ENCODE assay signal across 30 cellular contexts in the genomic region with DNA sequence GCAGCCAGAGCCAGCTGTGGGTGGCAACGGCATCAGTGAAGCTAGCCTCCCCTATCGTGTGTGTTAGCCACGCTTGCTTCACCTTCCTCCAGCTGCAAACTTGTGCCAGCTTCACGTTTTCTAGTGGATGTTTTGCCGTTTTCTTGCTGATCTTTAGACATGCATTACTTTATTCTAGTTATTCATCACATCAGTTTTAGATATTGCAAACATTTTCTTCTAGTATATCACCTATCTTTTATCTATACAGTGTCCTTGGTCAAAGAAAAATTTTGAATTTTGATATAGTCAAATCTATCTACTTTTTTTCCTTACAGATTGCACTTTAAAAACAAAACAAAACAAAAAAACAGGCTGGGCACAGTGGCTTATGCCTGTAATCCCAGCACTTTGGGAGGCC. TPM values are rescaled to one million over a fixed set of nuclear protein-coding genes. Genes with fewer than 3 reads are reported as not detected.
"Had no signal": no experiment of that assay in that cellular context is flagged by ENCODE, and none has a peak within 500 bp of the region (broad histone marks: within the 10 kb centered on the region; RNA-seq: fewer than 3 reads in every experiment).

No MANE protein-coding gene starts in this region.

- H3K27ac ChIP-seq: colonic mucosa, coronary artery, dorsolateral prefrontal cortex, epithelial cell of prostate, esophagus muscularis mucosa, esophagus squamous epithelium, foreskin keratinocyte, gastrocnemius medialis, gastroesophageal sphincter, heart left ventricle, heart right ventricle had no signal

- FAIRE-seq: colon, endometrium, endothelial cell of umbilical vein, frontal cortex had no signal

- H3K9me3 ChIP-seq: colonic mucosa, esophagus squamous epithelium, gastrocnemius medialis had no signal

- H3K36me3 ChIP-seq: colonic mucosa, esophagus squamous epithelium, gastrocnemius medialis had no signal

- H3K27me3 ChIP-seq: colonic mucosa, gastrocnemius medialis had no signal

- ATAC-seq: effector memory CD8-positive, alpha-beta T cell; esophagus mucosa; foreskin keratinocyte; gastrocnemius medialis; gastroesophageal sphincter; heart left ventricle; heart right ventricle had no signal

- H3K4me1 ChIP-seq: colonic mucosa, esophagus muscularis mucosa, esophagus squamous epithelium, foreskin keratinocyte, gastrocnemius medialis, gastroesophageal sphincter had no signal

- DNase-seq: colonic mucosa; cortex of kidney; dermis blood vessel endothelial cell; dorsolateral prefrontal cortex; effector CD4-positive, alpha-beta T cell; effector CD8-positive, alpha-beta T cell; effector memory CD4-positive, alpha-beta T cell; effector memory CD8-positive, alpha-beta T cell; endodermal cell; erythroblast; esophagus squamous epithelium; foreskin keratinocyte; foreskin melanocyte; gastrocnemius medialis; glutamatergic neuron; head of caudate nucleus; heart left ventricle; heart right ventricle had no signal

- H3K4me3 ChIP-seq: colonic mucosa, coronary artery, dorsolateral prefrontal cortex, esophagus muscularis mucosa, esophagus squamous epithelium, gastrocnemius medialis, gastroesophageal sphincter, heart left ventricle, heart right ventricle had no signal

RNA-seq across cellular contexts. Expression of a gene that starts 6.7 kb away (rescaled TPM):
- total RNA-seq: epithelial cell of proximal tubule, esophagus mucosa, fibroblast of villous mesenchyme, foreskin keratinocyte, glomerular endothelial cell had no signal
- polyA plus RNA-seq: endothelial cell of umbilical vein, foreskin keratinocyte had no signal
